28 cellular contexts compared by ENCODE assay signal in the genomic region with DNA sequence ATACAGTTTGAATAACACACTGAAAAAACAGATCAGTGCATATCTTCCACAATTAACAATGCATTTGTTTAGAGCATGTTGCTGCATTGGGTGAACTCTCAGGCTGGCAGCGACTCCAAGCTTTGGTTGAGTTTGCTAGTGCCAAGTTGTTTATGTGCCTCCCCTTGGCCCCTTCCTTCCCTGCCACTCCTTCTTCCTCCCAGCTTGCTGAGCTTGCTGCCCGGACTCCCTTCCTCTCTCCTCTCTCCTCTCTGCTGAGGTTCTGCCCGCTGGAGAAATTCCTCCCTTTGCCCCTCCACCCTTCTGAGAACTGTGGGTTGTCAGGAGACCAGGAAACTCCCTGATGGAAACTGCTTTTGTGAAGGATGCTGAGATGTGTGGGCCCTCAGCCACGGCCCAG.
A peak's percentile ranks its signal among the peaks of the same experiment; 100 is the strongest.
DNase-seq lines count a peak whose midpoint lies in the region; ATAC-seq and TF ChIP-seq lines count a peak whose summit lies in the region.
"Had no signal": no experiment of that assay in that cellular context is flagged by ENCODE, and none has a peak within 500 bp of the region (broad histone marks: within the 10 kb centered on the region; RNA-seq: fewer than 3 reads in every experiment).

No MANE protein-coding gene starts in this region.

- TF ChIP-seq CTCF in chondrocyte (IDR thresholded peaks at IDR 0.05): no peak
- TF ChIP-seq CTCF in GM13976 (IDR thresholded peaks at IDR 0.05; ENCODE audit: borderline replicate concordance, control extremely low read depth, extremely low read depth, insufficient read depth, missing control alignments): no peak

- H3K4me1 Mint-ChIP-seq in chondrocyte (ENCODE audit: low read depth): peaks cover 38% of the 10 kb centered on the region
- H3K4me1 Mint-ChIP-seq: naive B cell, T-cell had no signal

- DNase-seq in Ammon's horn (ENCODE audit: low spot score) (peak; percentile 68), chondrocyte (ENCODE audit: low spot score) (no peak), mesenteric fat pad (ENCODE audit: low spot score) (peak; percentile 62), sciatic nerve (ENCODE audit: low spot score) (no peak), AG08395 (ENCODE audit: low spot score) (no peak), NCI-H2081 treated with DMSO at 0.1 percent for 48 hours (lab: John Stamatoyannopoulos, UW) (no peak), GM13976 (ENCODE audit: low spot score) (no peak)
- DNase-seq: activated CD4-positive, alpha-beta T cell treated with anti-CD3 and anti-CD28 coated beads for 1 hour; activated naive CD4-positive, alpha-beta T cell treated with Interleukin-2 at 50 U/mL for 16 hours; activated T-cell treated with anti-CD3 and anti-CD28 coated beads, Interleukin-2, amount 50 U/mL, for 24 hours; amniotic stem cell; COR-L47; DND-41; erythroblast; foreskin melanocyte; GM23248; Kasumi-1; mesenchymal stem cell; naive B cell; NCI-H1048; NCI-H2029; NCI-H446 treated with DMSO at 0.1 percent for 48 hours; SJCRH30; T-cell had no signal

- ATAC-seq in sciatic nerve: peak; percentile 13
- ATAC-seq in HG03045 (IDR thresholded peaks at IDR 0.05; ENCODE audit: unreplicated experiment): no peak
- ATAC-seq: A549, GM12878, Panc1, T-cell had no signal

- H3K9me3 Mint-ChIP-seq in chondrocyte (ENCODE audit: low read depth): no peaks in the 10 kb centered on the region
- H3K9me3 Mint-ChIP-seq: activated T-cell treated with anti-CD3 and anti-CD28 coated beads, Interleukin-2, amount 50 U/mL, for 24 hours; T-cell had no signal

- peak overlapping the region; percentile 71 for H3K27ac Mint-ChIP-seq in chondrocyte (ENCODE audit: unreplicated experiment)
- H3K27ac Mint-ChIP-seq: activated T-cell treated with anti-CD3 and anti-CD28 coated beads, Interleukin-2, amount 50 U/mL, for 24 hours; T-cell had no signal

- H3K27me3 Mint-ChIP-seq in chondrocyte (ENCODE audit: low read depth): no peaks in the 10 kb centered on the region
- H3K27me3 Mint-ChIP-seq: activated T-cell treated with anti-CD3 and anti-CD28 coated beads, Interleukin-2, amount 50 U/mL, for 24 hours had no signal

- intact Hi-C loops in sciatic nerve (cut with DNase I): loop anchor here (1.0 kb wide), 1 partner anchor 31 kb away; no protein-coding TSS in a partner anchor

- in situ Hi-C loops in GM13976 (cut with MboI; ENCODE audit: low sequenced_read_pairs, unreplicated experiment): no loop called here

- H3K4me3 Mint-ChIP-seq in chondrocyte (ENCODE audit: unreplicated experiment): no peak overlapping the region
- H3K4me3 Mint-ChIP-seq: activated T-cell treated with anti-CD3 and anti-CD28 coated beads, Interleukin-2, amount 50 U/mL, for 24 hours; naive B cell; T-cell had no signal

- H3K36me3 Mint-ChIP-seq in chondrocyte (ENCODE audit: low read depth): no peaks in the 10 kb centered on the region
- H3K36me3 Mint-ChIP-seq: naive B cell, T-cell had no signal

Comparison
In these comparisons a context has a peak if more than half of its experiments do, and no peak if none do; other contexts are left out.
1. DNase-seq: peak in Ammon's horn (single experiment) and mesenteric fat pad (single experiment); none in chondrocyte (single experiment), sciatic nerve (single experiment), AG08395 (single experiment), NCI-H2081 treated with DMSO at 0.1 percent for 48 hours (single experiment) and GM13976 (single experiment).